Comparison of ENCODE assay signal across 15 cellular contexts in genomic region chr6:144248003-144248402, GRCh38. TPM values are rescaled to one million over a fixed set of nuclear protein-coding genes. Genes with fewer than 3 reads are reported as not detected.
A peak's percentile ranks its signal among the peaks of the same experiment; 100 is the strongest.
DNase-seq lines count a peak whose midpoint lies in the region; ATAC-seq lines count a peak whose summit lies in the region.
"Had no signal": no experiment of that assay in that cellular context is flagged by ENCODE, and none has a peak within 500 bp of the region (broad histone marks: within the 10 kb centered on the region; RNA-seq: fewer than 3 reads in every experiment).

No MANE protein-coding gene starts in this region.

- H3K4me1 ChIP-seq in mesodermal cell (ENCODE audit: control insufficient read depth, insufficient read depth, low read length, poor library complexity, severe bottlenecking), result peaks cover 17% of the 10 kb centered on the region

- no peaks in the 10 kb centered on the region for H3K36me3 Mint-ChIP-seq in activated T-helper 1 cell treated with anti-CD3 and anti-CD28 coated beads, Interleukin-12 subunit alpha, Interleukin-12 subunit beta, Interleukin-2, Interleukin-4 antibody, amounts not matched to agents 30 ng/mL and 10 ng/mL and 1 ng/mL, durations not matched to agents 14 hours and 24 hours and 36 hours (ENCODE audit: low read depth)
- H3K36me3 Mint-ChIP-seq: T-cell had no signal

- H3K27ac Mint-ChIP-seq in activated T-helper 1 cell treated with anti-CD3 and anti-CD28 coated beads, Interleukin-12 subunit alpha, Interleukin-12 subunit beta, Interleukin-2, Interleukin-4 antibody, amounts not matched to agents 30 ng/mL and 10 ng/mL and 1 ng/mL, durations not matched to agents 14 hours and 24 hours and 36 hours, result peak overlapping the region; percentile 84
- H3K27ac Mint-ChIP-seq: T-cell had no signal

- ATAC-seq in GM19397 (IDR thresholded peaks at IDR 0.05; ENCODE audit: unreplicated experiment), result no peak
- ATAC-seq: T-cell had no signal

- intact Hi-C loops in activated T-helper 1 cell treated with anti-CD3 and anti-CD28 coated beads, Interleukin-12 subunit alpha, Interleukin-12 subunit beta, Interleukin-2, Interleukin-4 antibody, amounts not matched to agents 30 ng/mL and 10 ng/mL and 1 ng/mL, durations not matched to agents 14 hours and 24 hours and 36 hours (cut with micrococcal nuclease), result loop anchor here (1.0 to 2.0 kb wide), 7 partner anchors 31 to 349 kb away; partner anchors contain the start of gene UTRN

- peaks cover 26% of the 10 kb centered on the region for H3K4me1 Mint-ChIP-seq in activated T-helper 1 cell treated with anti-CD3 and anti-CD28 coated beads, Interleukin-12 subunit alpha, Interleukin-12 subunit beta, Interleukin-2, Interleukin-4 antibody, amounts not matched to agents 30 ng/mL and 10 ng/mL and 1 ng/mL, durations not matched to agents 14 hours and 24 hours and 36 hours (ENCODE audit: low read depth)

- DNase-seq in stimulated activated CD4-positive, alpha-beta T cell treated with anti-CD3 and anti-CD28 coated beads, Interleukin-1b, Interleukin-23, amount 100 ng/mL, for 48 hours, result peak; percentile 10
- no peak for DNase-seq in stimulated activated CD4-positive, alpha-beta T cell treated with anti-CD3 and anti-CD28 coated beads, Interleukin-12 subunit alpha, Interleukin-12 subunit beta, amount 100 ng/mL, for 4 hours
- DNase-seq in activated T-helper 1 cell treated with anti-CD3 and anti-CD28 coated beads, Interleukin-12 subunit alpha, Interleukin-12 subunit beta, Interleukin-2, Interleukin-4 antibody, amounts not matched to agents 30 ng/mL and 10 ng/mL and 1 ng/mL, durations not matched to agents 14 hours and 24 hours and 36 hours (ENCODE audit: low spot score), result no peak
- DNase-seq in DMS 273 (lab: John Stamatoyannopoulos, UW; ENCODE audit: unreplicated experiment) (no peak), NOMO-1 (lab: John Stamatoyannopoulos, UW; ENCODE audit: unreplicated experiment in 2 of 2) (no peak), HuH-7.5 (ENCODE audit: low spot score) (no peak)
- DNase-seq: activated gamma-delta T cell, GDM1, hippocampal formation, kidney glomerular epithelial cell, NCI-H1048, occipital lobe, T-cell had no signal

- peaks cover 9% of the 10 kb centered on the region for H3K9me3 Mint-ChIP-seq in activated T-helper 1 cell treated with anti-CD3 and anti-CD28 coated beads, Interleukin-12 subunit alpha, Interleukin-12 subunit beta, Interleukin-2, Interleukin-4 antibody, amounts not matched to agents 30 ng/mL and 10 ng/mL and 1 ng/mL, durations not matched to agents 14 hours and 24 hours and 36 hours

- H3K36me3 ChIP-seq in mesodermal cell (ENCODE audit: control insufficient read depth, insufficient read depth, low read length), result no peaks in the 10 kb centered on the region

- H3K4me3 Mint-ChIP-seq in activated T-helper 1 cell treated with anti-CD3 and anti-CD28 coated beads, Interleukin-12 subunit alpha, Interleukin-12 subunit beta, Interleukin-2, Interleukin-4 antibody, amounts not matched to agents 30 ng/mL and 10 ng/mL and 1 ng/mL, durations not matched to agents 14 hours and 24 hours and 36 hours, result no peak overlapping the region
- H3K4me3 Mint-ChIP-seq: T-cell had no signal

- peaks cover 13% of the 10 kb centered on the region for H3K27me3 Mint-ChIP-seq in activated T-helper 1 cell treated with anti-CD3 and anti-CD28 coated beads, Interleukin-12 subunit alpha, Interleukin-12 subunit beta, Interleukin-2, Interleukin-4 antibody, amounts not matched to agents 30 ng/mL and 10 ng/mL and 1 ng/mL, durations not matched to agents 14 hours and 24 hours and 36 hours (ENCODE audit: insufficient read depth)

- peak overlapping the region; percentile 85 for H3K27ac ChIP-seq in mesodermal cell (ENCODE audit: low read depth, low read length, severe bottlenecking)

- H3K4me3 ChIP-seq in mesodermal cell (ENCODE audit: extremely low read depth, insufficient read depth, low read length, poor library complexity, severe bottlenecking), result no peak overlapping the region

- H3K9me3 ChIP-seq in mesodermal cell (ENCODE audit: control insufficient read depth, low read length), result peaks cover 16% of the 10 kb centered on the region

- no CpG with 5 or more reads among the region's 2 CpGs for WGBS in mesodermal cell (ENCODE audit: insufficient coverage in 2 of 2), 2 experiments

RNA-seq across cellular contexts. Expression of gene UTRN, which starts 37.1 kb away (rescaled TPM):
- total RNA-seq in activated T-helper 1 cell treated with anti-CD3 and anti-CD28 coated beads, Interleukin-12 subunit alpha, Interleukin-12 subunit beta, Interleukin-2, Interleukin-4 antibody, amounts not matched to agents 30 ng/mL and 10 ng/mL and 1 ng/mL, durations not matched to agents 14 hours and 24 hours and 36 hours, result 48.3 and 50.6 TPM in 2 replicates
- polyA plus RNA-seq in mesodermal cell (2013, experiment 1 of 2), result 53.3 TPM
- polyA plus RNA-seq in mesodermal cell (2013, experiment 2 of 2), result 48.2 TPM
